Comparison of ENCODE assay signal across 8 cellular contexts in the genomic region with DNA sequence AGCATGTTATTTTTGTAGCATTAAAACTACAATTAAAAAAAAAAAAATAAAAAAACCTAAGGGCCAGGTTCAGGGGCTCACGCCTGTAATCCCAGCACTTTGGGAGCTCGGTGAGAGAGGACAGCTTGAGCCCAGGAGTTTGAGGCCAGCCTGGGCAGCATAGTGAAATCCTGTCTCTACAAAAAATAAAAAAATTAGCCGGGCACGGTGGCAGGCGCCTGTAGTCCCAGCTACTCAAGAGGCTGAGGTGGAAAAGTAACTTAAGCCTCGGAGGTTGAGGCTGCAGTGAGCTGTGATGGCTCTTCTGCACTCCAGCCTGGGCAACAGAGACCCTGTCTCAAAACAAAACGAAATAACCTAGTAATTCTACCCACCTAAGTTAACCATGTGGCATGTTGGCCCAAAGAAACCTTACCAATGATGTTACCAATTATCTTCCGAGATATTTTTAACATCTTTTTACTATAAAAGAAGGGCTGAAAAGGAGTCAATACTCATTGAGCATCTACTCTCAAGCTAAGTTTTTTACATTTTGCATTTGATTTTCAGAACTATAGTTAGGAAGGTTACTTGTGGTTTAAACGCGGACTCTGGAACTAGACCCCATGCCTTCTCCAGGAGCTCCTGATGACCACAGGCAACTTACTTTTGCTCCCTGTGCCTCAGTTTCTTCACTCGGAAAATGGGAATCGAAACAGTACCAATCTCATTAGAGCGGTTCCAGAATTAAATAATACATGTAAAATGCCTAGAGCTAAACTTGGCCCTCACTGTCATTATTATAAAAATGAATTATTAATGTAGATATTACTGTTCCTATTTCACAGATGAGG. TPM values are rescaled to one million over a fixed set of nuclear protein-coding genes. Genes with fewer than 3 reads are reported as not detected.
DNase-seq lines count a peak whose midpoint lies in the region; ATAC-seq and TF ChIP-seq lines count a peak whose summit lies in the region.

No MANE protein-coding gene starts in this region.

- H3K4me1 ChIP-seq in OCI-LY1 (ENCODE audit: insufficient read depth, low read length, severe bottlenecking) (peaks cover 87% of the 10 kb centered on the region), endodermal cell (ENCODE audit: control insufficient read depth, insufficient read depth, low read length) (peaks cover 15% of the 10 kb centered on the region), neuron (ENCODE audit: insufficient read depth, low read length) (peaks cover 30% of the 10 kb centered on the region)

- peak overlapping the region; percentile 65 for H3K4me2 ChIP-seq in OCI-LY1 (ENCODE audit: low read length)

- ATAC-seq in GM19452 (IDR thresholded peaks at IDR 0.05; ENCODE audit: unreplicated experiment), result no peak
- no peak for ATAC-seq in GM21576 (IDR thresholded peaks at IDR 0.05; ENCODE audit: unreplicated experiment)

- peaks cover 48% of the 10 kb centered on the region for H3K79me2 ChIP-seq in OCI-LY1 (ENCODE audit: insufficient read depth, low read length)

- H3K27me3 ChIP-seq in OCI-LY1 (ENCODE audit: insufficient read depth, low read length), result no peaks in the 10 kb centered on the region
- H3K27me3 ChIP-seq in endodermal cell (ENCODE audit: control insufficient read depth, insufficient read depth, low read length, poor library complexity, severe bottlenecking), result no peaks in the 10 kb centered on the region
- no peaks in the 10 kb centered on the region for H3K27me3 ChIP-seq in neuron (ENCODE audit: insufficient read depth, low read length)

- no peaks in the 10 kb centered on the region for H3K9me2 ChIP-seq in OCI-LY1 (ENCODE audit: low read depth, low read length)

- peaks cover 40% of the 10 kb centered on the region for H3K4me1 Mint-ChIP-seq in Calu3 (ENCODE audit: low read depth, unreplicated experiment)
- H3K4me1 Mint-ChIP-seq in endodermal cell, result peaks cover 68% of the 10 kb centered on the region

- peak overlapping the region; percentile 37 for H3K27ac ChIP-seq in OCI-LY1 (ENCODE audit: low read depth, low read length, poor library complexity, severe bottlenecking)
- no peak overlapping the region for H3K27ac ChIP-seq in endodermal cell (ENCODE audit: low read depth, low read length)

- H3K9me3 ChIP-seq in OCI-LY1 (ENCODE audit: low read length), result no peaks in the 10 kb centered on the region
- H3K9me3 ChIP-seq in endodermal cell (ENCODE audit: control insufficient read depth, low read length), result no peaks in the 10 kb centered on the region
- no peaks in the 10 kb centered on the region for H3K9me3 ChIP-seq in neuron (ENCODE audit: low read length)

- H3K9ac ChIP-seq in OCI-LY1 (ENCODE audit: low read length) (peak overlapping the region; percentile 72), endodermal cell (ENCODE audit: extremely low read depth, low read length, poor library complexity, severe bottlenecking) (peak overlapping the region; percentile 84)

- no TSS peak for BruUV-seq in Calu3 (replicated peaks; lab: Mats Ljungman, UMichigan)

- H3K36me3 ChIP-seq in OCI-LY1 (ENCODE audit: insufficient read depth, low read length) (no peaks in the 10 kb centered on the region), endodermal cell (ENCODE audit: control insufficient read depth, insufficient read depth, low read length) (no peaks in the 10 kb centered on the region), neuron (ENCODE audit: insufficient read depth, low read length) (no peaks in the 10 kb centered on the region)

- H2AFZ ChIP-seq in OCI-LY1 (ENCODE audit: low read length), result no peak overlapping the region
- no peak overlapping the region for H2AFZ ChIP-seq in neuron (ENCODE audit: low read depth, low read length)

- H3K27me3 Mint-ChIP-seq in Calu3 (ENCODE audit: unreplicated experiment) (no peaks in the 10 kb centered on the region), endodermal cell (ENCODE audit: insufficient read depth) (no peaks in the 10 kb centered on the region)

- H3K36me3 Mint-ChIP-seq in Calu3 (ENCODE audit: insufficient read depth, unreplicated experiment) (peaks cover 90% of the 10 kb centered on the region), endodermal cell (ENCODE audit: low read depth) (no peaks in the 10 kb centered on the region)

- no peaks in the 10 kb centered on the region for H4K20me1 ChIP-seq in OCI-LY1 (ENCODE audit: insufficient read depth, low read length)

- CTCF ChIA-PET in Calu3 (lab: Charles Lee), result interaction anchor here (0.8 to 2.5 kb wide), 2 partner anchors 12 to 52 kb away, joined by 3 to 8 read pairs; no protein-coding TSS in a partner anchor

- intact Hi-C loops in Calu3 (cut with micrococcal nuclease; ENCODE audit: unreplicated experiment), result no loop called here

- H3K4me3 Mint-ChIP-seq in Calu3 (ENCODE audit: low read depth, unreplicated experiment) (peak overlapping the region; percentile 98), endodermal cell (peak overlapping the region; percentile 93)

- H3K4me3 ChIP-seq in OCI-LY1 (ENCODE audit: low read depth, low read length, poor library complexity, severe bottlenecking) (peak overlapping the region; percentile 95), endodermal cell (ENCODE audit: low read length) (peak overlapping the region; percentile 88), neuron (ENCODE audit: low read length) (peak overlapping the region; percentile 75)

- TF ChIP-seq CTCF in Calu3 (IDR thresholded peaks at IDR 0.05; ENCODE audit: unreplicated experiment) (no peak), OCI-LY1 (IDR thresholded peaks at IDR 0.05; ENCODE audit: low read length) (no peak), endodermal cell (conservative IDR thresholded peaks at IDR 0.05) (no peak)

- H3K27ac Mint-ChIP-seq in Calu3 (ENCODE audit: unreplicated experiment) (peak overlapping the region; percentile 97), endodermal cell (peak overlapping the region; percentile 34)

- WGBS in endodermal cell (ENCODE audit: insufficient coverage in 1 of 2, insufficient read length in 1 of 2), 2 experiments, result 11 to 12% methylated on average over 9 to 13 of the region's 13 CpGs

- DNase-seq in Calu3 (no peak), endodermal cell (no peak), superior temporal gyrus (ENCODE audit: extremely low spot score) (no peak)
- no peak for DNase-seq in stimulated activated naive CD4-positive, alpha-beta T cell treated with Interleukin-2 at 50 U/mL for 16 hours (lab: John Stamatoyannopoulos, UW)

- H3K9me3 Mint-ChIP-seq in Calu3 (ENCODE audit: low read depth, unreplicated experiment) (no peaks in the 10 kb centered on the region), endodermal cell (no peaks in the 10 kb centered on the region)

- H3F3A ChIP-seq in OCI-LY1 (ENCODE audit: insufficient read depth, low read length), result no peaks in the 10 kb centered on the region

RNA-seq across cellular contexts. Expression of a gene that starts 1.4 kb away (rescaled TPM):
- total RNA-seq in Calu3 (2022) (1,388 and 1,455 TPM in 2 replicates), endodermal cell (100 to 1,000 TPM; 239 to 285 TPM)
- 324 TPM for polyA plus RNA-seq in endodermal cell (2013, experiment 1 of 2)
- 351 TPM for polyA plus RNA-seq in endodermal cell (2013, experiment 2 of 2)
